In the genomic region with DNA sequence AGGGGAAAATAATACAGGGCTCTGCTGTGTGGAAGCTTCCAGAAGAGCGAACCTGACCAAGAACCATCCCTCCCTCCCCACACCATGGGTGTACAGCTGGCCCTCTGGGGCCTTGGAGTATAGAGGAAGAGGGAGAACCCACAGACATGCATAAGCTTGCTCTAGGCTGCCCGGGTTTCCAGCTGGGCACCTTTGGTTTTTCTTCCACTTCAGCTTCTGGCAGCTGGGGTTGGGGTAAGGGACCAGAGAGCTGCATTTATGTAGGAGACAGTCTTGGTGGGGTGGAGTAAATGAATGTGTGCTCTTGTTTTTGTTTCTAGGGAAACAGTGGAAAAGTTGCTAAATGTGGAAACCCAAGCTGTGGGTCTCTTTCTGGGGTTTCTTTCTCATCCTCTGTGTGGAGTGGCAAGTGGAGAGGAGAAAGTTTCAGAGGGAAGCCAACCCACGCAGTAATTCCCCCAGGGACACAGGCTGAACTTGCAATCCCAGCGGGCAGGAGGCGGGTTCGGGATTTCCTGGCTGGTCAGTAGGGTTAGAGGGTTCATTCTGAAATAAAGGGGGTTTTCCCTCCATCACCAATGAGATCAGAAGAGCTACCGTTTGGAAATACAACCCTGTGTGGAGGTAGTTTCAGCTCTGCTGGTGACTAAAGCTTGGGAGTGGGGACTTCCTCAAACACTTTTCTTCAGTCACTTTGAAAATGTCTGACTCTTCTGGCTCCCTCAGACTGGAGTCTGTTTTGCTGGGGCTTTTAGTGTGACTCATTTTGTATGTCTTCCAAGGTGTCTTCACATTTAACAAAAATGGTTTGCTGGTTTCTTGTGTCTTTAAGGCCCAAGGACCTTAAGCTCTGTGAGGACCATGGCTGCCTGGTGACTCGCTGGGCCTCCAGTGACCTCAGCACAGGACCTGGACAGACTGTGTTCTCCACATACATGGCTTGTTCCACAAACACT, we compare ENCODE assay signal across 8 cellular contexts. TPM values are rescaled to one million over a fixed set of nuclear protein-coding genes. Genes with fewer than 3 reads are reported as not detected.
DNase-seq lines count a peak whose midpoint lies in the region; ATAC-seq lines count a peak whose summit lies in the region.

No MANE protein-coding gene starts in this region.

- no peaks in the 10 kb centered on the region for H3K9me3 ChIP-seq in HAP-1

- H3K4me3 ChIP-seq in HAP-1 = no peak overlapping the region

- in situ Hi-C loops in HAP-1 (cut with MboI; ENCODE audit: low sequenced_read_pairs) = no loop called here

- H3K4me1 ChIP-seq in HAP-1 = no peaks in the 10 kb centered on the region

- CTCF ChIA-PET in T-cell (lab: Charles Lee) = interaction anchor here (0.6 to 1.8 kb wide), 2 partner anchors 60 to 80 kb away, joined by 3 to 6 read pairs; no protein-coding TSS in a partner anchor

- H3K27me3 Mint-ChIP-seq in T-cell = no peaks in the 10 kb centered on the region

- H3K4me1 Mint-ChIP-seq in T-cell = peaks cover 19 to 30% (median 26%) of the 10 kb centered on the region in 3 donors

- no peaks in the 10 kb centered on the region for H3K27me3 ChIP-seq in HAP-1 (ENCODE audit: low read depth)

- no peak overlapping the region for H3K4me3 Mint-ChIP-seq in T-cell

- H3K36me3 ChIP-seq in HAP-1 (replicated peaks) = no peaks in the 10 kb centered on the region

- H3K27ac Mint-ChIP-seq in T-cell = peak overlapping the region; percentile 61 to 62

- ATAC-seq in HG02973 (IDR thresholded peaks at IDR 0.05; ENCODE audit: unreplicated experiment) (peak; percentile 49), T-cell (replicated peaks in 1 of 4) (peak in 2 of 4 experiments; percentile 17 to 20)

- no peaks in the 10 kb centered on the region for H3K9me3 Mint-ChIP-seq in T-cell

- peak; percentile 60 for DNase-seq in activated CD4-positive, alpha-beta T cell treated with anti-CD3 and anti-CD28 coated beads for 48 hours
- no peak for DNase-seq in activated CD4-positive, alpha-beta T cell treated with anti-CD3 and anti-CD28 coated beads for 1 hour
- peak in 1 of 34 experiments; percentile 25 for DNase-seq in T-cell
- peak; percentile 61 for DNase-seq in glomerular visceral epithelial cell (ENCODE audit: extremely low spot score)
- peak; percentile 87 for DNase-seq in stromal cell of bone marrow (ENCODE audit: low read depth)
- no peak for DNase-seq in NCI-H446 treated with DMSO at 0.1 percent for 48 hours (lab: John Stamatoyannopoulos, UW)
- no peak for DNase-seq in HAP-1 (ENCODE audit: low spot score in 2 of 2)

- H3K36me3 Mint-ChIP-seq in T-cell = no peaks in the 10 kb centered on the region

- POLR2A ChIA-PET in T-cell (lab: Charles Lee) = interaction anchor here (0.9 to 1.1 kb wide), 2 partner anchors 16 to 23 kb away, joined by 3 to 4 read pairs; no protein-coding TSS in a partner anchor

RNA-seq across cellular contexts. Expression of a gene that starts 22.2 kb away (rescaled TPM):
- total RNA-seq in T-cell = 100 to 1,000 TPM in 4 of 5 donors, 10 to 100 TPM in 1; 91.4 to 271 (median 137) TPM

RNA-seq across cellular contexts. Expression of a gene that starts 58.3 kb away (rescaled TPM):
- total RNA-seq in T-cell = 10 to 100 TPM; 24.6 to 35.8 (median 28.2) TPM

Comparison
In these comparisons a context has a peak if more than half of its experiments do, and no peak if none do; other contexts are left out.
1. DNase-seq: peak in activated CD4-positive, alpha-beta T cell treated with anti-CD3 and anti-CD28 coated beads for 48 hours (single experiment), glomerular visceral epithelial cell (single experiment) and stromal cell of bone marrow (single experiment); none in activated CD4-positive, alpha-beta T cell treated with anti-CD3 and anti-CD28 coated beads for 1 hour (single experiment), NCI-H446 treated with DMSO at 0.1 percent for 48 hours (single experiment) and HAP-1 (0 of 2).